In genomic region chr6:24495516-24495847, GRCh38 we compare ENCODE assay signal across 8 cellular contexts. TPM values are rescaled to one million over a fixed set of nuclear protein-coding genes. Genes with fewer than 3 reads are reported as not detected.
A peak's percentile ranks its signal among the peaks of the same experiment; 100 is the strongest.
DNase-seq lines count a peak whose midpoint lies in the region; ATAC-seq and TF ChIP-seq lines count a peak whose summit lies in the region.

No MANE protein-coding gene starts in this region.

- H3K4me3 ChIP-seq in muscle layer of colon (ENCODE audit: low read depth in 1 of 2, low read length in 2 of 2), result peak overlapping the region; percentile 60 to 80

- peak; percentile 49 for ATAC-seq in HG02852 (IDR thresholded peaks at IDR 0.05; ENCODE audit: unreplicated experiment)
- peak; percentile 28 for ATAC-seq in activated CD8-positive, alpha-beta T cell treated with anti-CD3 and anti-CD28 coated beads for 36 hours

- TF ChIP-seq POLR2A in erythroblast (IDR thresholded peaks at IDR 0.05; ENCODE audit: low read length), result no peak

- H3K9me3 Mint-ChIP-seq in activated CD8-positive, alpha-beta T cell treated with anti-CD3 and anti-CD28 coated beads for 36 hours, result peaks cover 8% of the 10 kb centered on the region
- peaks cover 14% of the 10 kb centered on the region for H3K9me3 Mint-ChIP-seq in stimulated activated naive CD8-positive, alpha-beta T cell treated with anti-CD3 and anti-CD28 coated beads, Interleukin-15, Interleukin-2, amounts not matched to agents 100 ng/mL and 50 ng/mL, for 24 hours

- POLR2A ChIA-PET in activated CD8-positive, alpha-beta T cell treated with anti-CD3 and anti-CD28 coated beads for 36 hours (lab: Charles Lee), result interaction anchor here (0.9 to 1.4 kb wide), 2 partner anchors 11 to 292 kb away, joined by 4 to 5 read pairs; no protein-coding TSS in a partner anchor

- H3K4me1 ChIP-seq in muscle layer of colon (ENCODE audit: insufficient read depth, low read length), result peaks cover 6% of the 10 kb centered on the region

- H3K27ac Mint-ChIP-seq in activated CD8-positive, alpha-beta T cell treated with anti-CD3 and anti-CD28 coated beads for 36 hours, result peak overlapping the region; percentile 65
- H3K27ac Mint-ChIP-seq in stimulated activated naive CD8-positive, alpha-beta T cell treated with anti-CD3 and anti-CD28 coated beads, Interleukin-15, Interleukin-2, amounts not matched to agents 100 ng/mL and 50 ng/mL, for 24 hours, result no peak overlapping the region

- H3K36me3 ChIP-seq in muscle layer of colon (ENCODE audit: insufficient read depth, low read length), result no peaks in the 10 kb centered on the region

- intact Hi-C loops in activated CD8-positive, alpha-beta T cell treated with anti-CD3 and anti-CD28 coated beads for 36 hours (cut with micrococcal nuclease), result no loop called here

- CTCF ChIA-PET in activated CD8-positive, alpha-beta T cell treated with anti-CD3 and anti-CD28 coated beads for 36 hours (lab: Charles Lee), result interaction anchor here (0.8 to 3.3 kb wide), 18 partner anchors 9 to 257 kb away, joined by 3 to 29 read pairs (median 5); partner anchors contain the start of gene MRS2

- no peaks in the 10 kb centered on the region for H3K9me3 ChIP-seq in muscle layer of colon (ENCODE audit: low read length)

- H3K4me3 Mint-ChIP-seq in activated CD8-positive, alpha-beta T cell treated with anti-CD3 and anti-CD28 coated beads for 36 hours, result peak overlapping the region; percentile 78
- peak overlapping the region; percentile 83 for H3K4me3 Mint-ChIP-seq in stimulated activated naive CD8-positive, alpha-beta T cell treated with anti-CD3 and anti-CD28 coated beads, Interleukin-15, Interleukin-2, amounts not matched to agents 100 ng/mL and 50 ng/mL, for 24 hours

- DNase-seq in NCI-H2081 (lab: John Stamatoyannopoulos, UW), result peak; percentile 3 to 44
- DNase-seq in NCI-H2081 treated with DMSO at 0.1 percent for 48 hours (lab: John Stamatoyannopoulos, UW), result no peak
- DNase-seq in NCI-H2171 (lab: John Stamatoyannopoulos, UW), result peak; percentile 33
- DNase-seq in activated CD8-positive, alpha-beta T cell treated with anti-CD3 and anti-CD28 coated beads for 36 hours, result peak; percentile 74
- DNase-seq in erythroblast (lab: John Stamatoyannopoulos, UW), result peak; percentile 74 to 78

- peaks cover 28% of the 10 kb centered on the region for H3K4me1 Mint-ChIP-seq in activated CD8-positive, alpha-beta T cell treated with anti-CD3 and anti-CD28 coated beads for 36 hours (ENCODE audit: low read depth)
- peaks cover 28% of the 10 kb centered on the region for H3K4me1 Mint-ChIP-seq in stimulated activated naive CD8-positive, alpha-beta T cell treated with anti-CD3 and anti-CD28 coated beads, Interleukin-15, Interleukin-2, amounts not matched to agents 100 ng/mL and 50 ng/mL, for 24 hours (ENCODE audit: low read depth)

- H3K27me3 Mint-ChIP-seq in activated CD8-positive, alpha-beta T cell treated with anti-CD3 and anti-CD28 coated beads for 36 hours, result no peaks in the 10 kb centered on the region
- no peaks in the 10 kb centered on the region for H3K27me3 Mint-ChIP-seq in stimulated activated naive CD8-positive, alpha-beta T cell treated with anti-CD3 and anti-CD28 coated beads, Interleukin-15, Interleukin-2, amounts not matched to agents 100 ng/mL and 50 ng/mL, for 24 hours

- H3K36me3 Mint-ChIP-seq in activated CD8-positive, alpha-beta T cell treated with anti-CD3 and anti-CD28 coated beads for 36 hours (ENCODE audit: low read depth), result peaks cover 13% of the 10 kb centered on the region
- peaks cover 13% of the 10 kb centered on the region for H3K36me3 Mint-ChIP-seq in stimulated activated naive CD8-positive, alpha-beta T cell treated with anti-CD3 and anti-CD28 coated beads, Interleukin-15, Interleukin-2, amounts not matched to agents 100 ng/mL and 50 ng/mL, for 24 hours (ENCODE audit: low read depth)

- no peak for TF ChIP-seq CTCF in activated CD8-positive, alpha-beta T cell treated with anti-CD3 and anti-CD28 coated beads for 36 hours (IDR thresholded peaks at IDR 0.05)

- H3K9ac ChIP-seq in muscle layer of colon (ENCODE audit: low read length), result peak overlapping the region; percentile 54

- peak overlapping the region; percentile 47 for H3K27ac ChIP-seq in muscle layer of colon (ENCODE audit: low read depth, low read length)

- H3K27me3 ChIP-seq in muscle layer of colon (ENCODE audit: control insufficient read depth in 1 of 2, insufficient read depth in 2 of 2, low read length in 2 of 2), result no peaks in the 10 kb centered on the region

RNA-seq across cellular contexts. Expression of gene ALDH5A1, which starts 0.7 kb away (rescaled TPM):
- 10 to 100 TPM; 20.7 to 20.8 TPM for total RNA-seq in activated CD8-positive, alpha-beta T cell treated with anti-CD3 and anti-CD28 coated beads for 36 hours

RNA-seq across cellular contexts. Expression of gene GPLD1, which starts 6.1 kb away (rescaled TPM):
- under 1 TPM; 0.51 to 0.72 TPM for total RNA-seq in activated CD8-positive, alpha-beta T cell treated with anti-CD3 and anti-CD28 coated beads for 36 hours
